In the genomic region with DNA sequence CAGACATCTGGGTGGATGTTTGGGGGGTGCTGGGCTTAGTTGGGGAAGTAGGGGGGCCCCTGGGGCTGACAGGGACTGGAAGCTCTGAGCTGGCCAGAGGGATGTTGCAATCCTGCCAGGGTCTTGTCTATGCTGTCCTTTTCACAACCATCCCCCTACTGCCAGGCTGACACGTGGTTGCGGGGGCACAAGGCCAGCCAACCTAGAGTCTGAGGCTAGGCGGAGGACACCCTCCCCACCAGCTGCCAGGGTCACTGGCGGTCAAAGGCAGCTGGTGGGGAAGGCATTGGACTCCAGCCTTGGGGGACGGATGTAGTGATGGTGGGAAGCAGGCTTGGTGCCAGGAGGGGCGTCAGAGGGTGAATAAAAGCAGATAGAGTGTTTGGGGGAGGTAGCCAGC, we compare ENCODE assay signal across 10 cellular contexts. TPM values are rescaled to one million over a fixed set of nuclear protein-coding genes. Genes with fewer than 3 reads are reported as not detected.
DNase-seq lines count a peak whose midpoint lies in the region; ATAC-seq and TF ChIP-seq lines count a peak whose summit lies in the region.
"Had no signal": no experiment of that assay in that cellular context is flagged by ENCODE, and none has a peak within 500 bp of the region (broad histone marks: within the 10 kb centered on the region; RNA-seq: fewer than 3 reads in every experiment).

No MANE protein-coding gene starts in this region.

- H3K4me1 ChIP-seq in left lung, result peaks cover 7 to 35% of the 10 kb centered on the region in 2 donors
- H3K4me1 ChIP-seq: parathyroid adenoma had no signal

- H3K4me1 Mint-ChIP-seq in activated T-helper 1 cell treated with anti-CD3 and anti-CD28 coated beads, Interleukin-12 subunit alpha, Interleukin-12 subunit beta, Interleukin-2, Interleukin-4 antibody, amounts not matched to agents 30 ng/mL and 10 ng/mL and 1 ng/mL, durations not matched to agents 14 hours and 24 hours and 36 hours (ENCODE audit: low read depth), result peaks cover 24% of the 10 kb centered on the region

- peaks cover 23% of the 10 kb centered on the region for H3K27me3 Mint-ChIP-seq in activated T-helper 1 cell treated with anti-CD3 and anti-CD28 coated beads, Interleukin-12 subunit alpha, Interleukin-12 subunit beta, Interleukin-2, Interleukin-4 antibody, amounts not matched to agents 30 ng/mL and 10 ng/mL and 1 ng/mL, durations not matched to agents 14 hours and 24 hours and 36 hours (ENCODE audit: insufficient read depth)

- H3K36me3 ChIP-seq in left lung, result no peaks in the 10 kb centered on the region

- no peak for TF ChIP-seq CTCF in left lung (IDR thresholded peaks at IDR 0.05)

- intact Hi-C loops in activated T-helper 1 cell treated with anti-CD3 and anti-CD28 coated beads, Interleukin-12 subunit alpha, Interleukin-12 subunit beta, Interleukin-2, Interleukin-4 antibody, amounts not matched to agents 30 ng/mL and 10 ng/mL and 1 ng/mL, durations not matched to agents 14 hours and 24 hours and 36 hours (cut with micrococcal nuclease), result no loop called here
- intact Hi-C loops in left lung (cut with DNase I), result no loop called here

- ATAC-seq in left lung (peak; percentile 11), GM19324 (IDR thresholded peaks at IDR 0.05; ENCODE audit: low FRiP score, unreplicated experiment) (no peak)
- ATAC-seq: effector memory CD8-positive, alpha-beta T cell had no signal

- H3K27ac Mint-ChIP-seq in activated T-helper 1 cell treated with anti-CD3 and anti-CD28 coated beads, Interleukin-12 subunit alpha, Interleukin-12 subunit beta, Interleukin-2, Interleukin-4 antibody, amounts not matched to agents 30 ng/mL and 10 ng/mL and 1 ng/mL, durations not matched to agents 14 hours and 24 hours and 36 hours, result peak overlapping the region; percentile 34
- H3K27ac Mint-ChIP-seq: effector memory CD8-positive, alpha-beta T cell had no signal

- no peaks in the 10 kb centered on the region for H3K9me3 ChIP-seq in left lung

- DNase-seq in activated T-helper 1 cell treated with anti-CD3 and anti-CD28 coated beads, Interleukin-12 subunit alpha, Interleukin-12 subunit beta, Interleukin-2, Interleukin-4 antibody, amounts not matched to agents 30 ng/mL and 10 ng/mL and 1 ng/mL, durations not matched to agents 14 hours and 24 hours and 36 hours (ENCODE audit: low spot score), result no peak
- DNase-seq in left lung, result peak in 1 of 2 donors; percentile 79
- DNase-seq in substantia nigra (lab: John Stamatoyannopoulos, UW), result peak in 46 of 49 donors; percentile 22 to 92 (median 76)
- no peak for DNase-seq in NCI-H510A (lab: John Stamatoyannopoulos, UW)
- DNase-seq: activated naive CD4-positive, alpha-beta T cell treated with Interleukin-2 at 50 U/mL for 16 hours; effector memory CD8-positive, alpha-beta T cell; NCI-H1436 had no signal

- peaks cover 0 to 8% of the 10 kb centered on the region in 2 donors for H3K27me3 ChIP-seq in left lung

- H3K4me3 Mint-ChIP-seq in activated T-helper 1 cell treated with anti-CD3 and anti-CD28 coated beads, Interleukin-12 subunit alpha, Interleukin-12 subunit beta, Interleukin-2, Interleukin-4 antibody, amounts not matched to agents 30 ng/mL and 10 ng/mL and 1 ng/mL, durations not matched to agents 14 hours and 24 hours and 36 hours, result peak overlapping the region; percentile 68
- H3K4me3 Mint-ChIP-seq: effector memory CD8-positive, alpha-beta T cell had no signal

- no peaks in the 10 kb centered on the region for H3K36me3 Mint-ChIP-seq in activated T-helper 1 cell treated with anti-CD3 and anti-CD28 coated beads, Interleukin-12 subunit alpha, Interleukin-12 subunit beta, Interleukin-2, Interleukin-4 antibody, amounts not matched to agents 30 ng/mL and 10 ng/mL and 1 ng/mL, durations not matched to agents 14 hours and 24 hours and 36 hours (ENCODE audit: low read depth)

- H3K27ac ChIP-seq in left lung (no peak overlapping the region), substantia nigra (ENCODE audit: low read depth, low read length, poor library complexity, severe bottlenecking) (peak overlapping the region; percentile 66)
- H3K27ac ChIP-seq: parathyroid adenoma, VCaP had no signal

- H3K9me3 Mint-ChIP-seq in activated T-helper 1 cell treated with anti-CD3 and anti-CD28 coated beads, Interleukin-12 subunit alpha, Interleukin-12 subunit beta, Interleukin-2, Interleukin-4 antibody, amounts not matched to agents 30 ng/mL and 10 ng/mL and 1 ng/mL, durations not matched to agents 14 hours and 24 hours and 36 hours, result no peaks in the 10 kb centered on the region
- H3K9me3 Mint-ChIP-seq: effector memory CD8-positive, alpha-beta T cell had no signal

- no peak overlapping the region for H3K4me3 ChIP-seq in left lung

RNA-seq across cellular contexts. Expression of gene APOC1, which starts 1.6 kb away (rescaled TPM):
- 1.2 TPM in 1 of 2 replicates, not detected in the other for total RNA-seq in activated T-helper 1 cell treated with anti-CD3 and anti-CD28 coated beads, Interleukin-12 subunit alpha, Interleukin-12 subunit beta, Interleukin-2, Interleukin-4 antibody, amounts not matched to agents 30 ng/mL and 10 ng/mL and 1 ng/mL, durations not matched to agents 14 hours and 24 hours and 36 hours
- 100 to 1,000 TPM; 248 to 569 TPM for total RNA-seq in left lung

RNA-seq across cellular contexts. Expression of gene APOE, which starts 7.3 kb away (rescaled TPM):
- total RNA-seq in activated T-helper 1 cell treated with anti-CD3 and anti-CD28 coated beads, Interleukin-12 subunit alpha, Interleukin-12 subunit beta, Interleukin-2, Interleukin-4 antibody, amounts not matched to agents 30 ng/mL and 10 ng/mL and 1 ng/mL, durations not matched to agents 14 hours and 24 hours and 36 hours, result 0.41 and 0.42 TPM in 2 replicates
- total RNA-seq in left lung, result 100 to 1,000 TPM; 196 to 757 TPM

RNA-seq across cellular contexts. Expression of gene TOMM40, which starts 21.8 kb away (rescaled TPM):
- 209 and 211 TPM in 2 replicates for total RNA-seq in activated T-helper 1 cell treated with anti-CD3 and anti-CD28 coated beads, Interleukin-12 subunit alpha, Interleukin-12 subunit beta, Interleukin-2, Interleukin-4 antibody, amounts not matched to agents 30 ng/mL and 10 ng/mL and 1 ng/mL, durations not matched to agents 14 hours and 24 hours and 36 hours
- 10 to 100 TPM; 42.0 to 79.9 TPM for total RNA-seq in left lung

RNA-seq across cellular contexts. Expression of gene APOC4, which starts 29.2 kb away (rescaled TPM):
- not detected in 2 replicates for total RNA-seq in activated T-helper 1 cell treated with anti-CD3 and anti-CD28 coated beads, Interleukin-12 subunit alpha, Interleukin-12 subunit beta, Interleukin-2, Interleukin-4 antibody, amounts not matched to agents 30 ng/mL and 10 ng/mL and 1 ng/mL, durations not matched to agents 14 hours and 24 hours and 36 hours
- total RNA-seq in left lung, result not detected

RNA-seq across cellular contexts. Expression of gene APOC2, which starts 33.0 kb away (rescaled TPM):
- not detected in 2 replicates for total RNA-seq in activated T-helper 1 cell treated with anti-CD3 and anti-CD28 coated beads, Interleukin-12 subunit alpha, Interleukin-12 subunit beta, Interleukin-2, Interleukin-4 antibody, amounts not matched to agents 30 ng/mL and 10 ng/mL and 1 ng/mL, durations not matched to agents 14 hours and 24 hours and 36 hours
- 10 to 100 TPM; 20.2 to 27.6 TPM for total RNA-seq in left lung

Comparison
In these comparisons a context has a peak if more than half of its experiments do, and no peak if none do; other contexts are left out.
1. DNase-seq: peak in substantia nigra (46 of 49); none in activated T-helper 1 cell treated with anti-CD3 and anti-CD28 coated beads, Interleukin-12 subunit alpha, Interleukin-12 subunit beta, Interleukin-2, Interleukin-4 antibody, amounts not matched to agents 30 ng/mL and 10 ng/mL and 1 ng/mL, durations not matched to agents 14 hours and 24 hours and 36 hours (single experiment) and NCI-H510A (single experiment).
2. RNA of gene APOC1, which starts 1.6 kb away (total RNA-seq): 248 to 569 TPM in left lung; 1.2 TPM in activated T-helper 1 cell treated with anti-CD3 and anti-CD28 coated beads, Interleukin-12 subunit alpha, Interleukin-12 subunit beta, Interleukin-2, Interleukin-4 antibody, amounts not matched to agents 30 ng/mL and 10 ng/mL and 1 ng/mL, durations not matched to agents 14 hours and 24 hours and 36 hours; every median in the first group is over 100 times any median in the second.
3. RNA of gene APOE, which starts 7.3 kb away (total RNA-seq): 196 to 757 TPM in left lung; 0.41 to 0.42 TPM in activated T-helper 1 cell treated with anti-CD3 and anti-CD28 coated beads, Interleukin-12 subunit alpha, Interleukin-12 subunit beta, Interleukin-2, Interleukin-4 antibody, amounts not matched to agents 30 ng/mL and 10 ng/mL and 1 ng/mL, durations not matched to agents 14 hours and 24 hours and 36 hours; every median in the first group is over 100 times any median in the second.